In the genomic region with DNA sequence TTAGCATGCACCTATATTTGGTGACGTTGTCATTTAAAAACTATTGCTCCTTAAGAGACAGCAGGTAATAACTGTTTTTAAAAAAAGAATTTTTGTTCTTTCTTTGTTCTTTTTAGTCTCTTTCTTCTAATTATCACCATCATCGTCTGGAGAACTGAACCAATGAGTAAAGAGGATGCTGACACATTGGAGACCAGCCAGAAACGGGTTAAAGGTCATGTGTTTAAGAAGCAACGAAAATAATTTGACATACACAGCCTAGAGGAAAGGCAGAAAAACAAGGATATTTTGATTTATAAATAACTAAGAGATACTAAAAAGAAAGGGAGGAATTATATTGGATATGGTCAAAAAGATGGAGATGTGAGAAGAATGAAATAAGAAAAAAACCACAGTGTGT, we compare ENCODE assay signal across 27 cellular contexts.
"Had no signal": no experiment of that assay in that cellular context is flagged by ENCODE, and none has a peak within 500 bp of the region (broad histone marks: within the 10 kb centered on the region; RNA-seq: fewer than 3 reads in every experiment).

No MANE protein-coding gene starts in this region.

- FAIRE-seq: urothelium cell line had no signal

- DNase-seq: stimulated activated CD4-positive, alpha-beta T cell treated with anti-CD3 and anti-CD28 coated beads, Interleukin-2, amount 100 ng/mL, for 48 hours; stimulated activated CD4-positive, alpha-beta T cell treated with anti-CD3 and anti-CD28 coated beads, Interleukin-4, amount 100 ng/mL, for 1 hour; stimulated activated CD4-positive, alpha-beta T cell treated with anti-CD3 and anti-CD28 coated beads, Interleukin-4, amount 100 ng/mL, for 24 hours; stimulated activated CD4-positive, alpha-beta T cell treated with anti-CD3 and anti-CD28 coated beads, Interleukin-4, amount 100 ng/mL, for 4 hours; stimulated activated CD8-positive, alpha-beta memory T cell treated with anti-CD3 and anti-CD28 coated beads, Interleukin-4, amount 100 ng/mL, for 48 hours; stimulated activated naive B cell treated with anti-CD40 and anti-IgM and Interleukin-4, amounts not matched to agents 10 μg/mL and 1 μg/mL and 100 μg/mL, for 72 hours; stimulated activated naive CD4-positive, alpha-beta T cell; stimulated activated naive CD4-positive, alpha-beta T cell treated with Interleukin-2 at 50 U/mL for 16 hours; stimulated activated naive CD8-positive, alpha-beta T cell treated with anti-CD3 and anti-CD28 coated beads, Interleukin-15, amount 100 ng/mL, for 72 hours; stimulated activated naive CD8-positive, alpha-beta T cell treated with anti-CD3 and anti-CD28 coated beads, Interleukin-15, Interleukin-2, amounts not matched to agents 100 U/mL and 50 U/mL, for 24 hours; stomach; substantia nigra; testis; thyroid gland; tibial artery; transverse colon; trophoblast cell; upper lobe of left lung; upper lobe of right lung; uterus had no signal

- H3K4me3 ChIP-seq: stomach, suprapubic skin, testis, thoracic aorta, thyroid gland, tibial artery, tibial nerve, transverse colon, upper lobe of left lung, upper lobe of right lung, uterus, vagina had no signal

- H3K27me3 ChIP-seq: stomach, suprapubic skin, testis, thyroid gland, tibial artery, tibial nerve, transverse colon, upper lobe of left lung, upper lobe of right lung, uterus, vagina had no signal

- H3K36me3 ChIP-seq: stomach, suprapubic skin, thoracic aorta, thyroid gland, tibial artery, tibial nerve, transverse colon, upper lobe of left lung, upper lobe of right lung, uterus, vagina had no signal

- H3K4me1 ChIP-seq: transverse colon, upper lobe of left lung, upper lobe of right lung, uterus, vagina had no signal

- H3K9me3 ChIP-seq: stomach, suprapubic skin, testis, thoracic aorta, thyroid gland, tibial artery, tibial nerve, transverse colon, upper lobe of left lung, upper lobe of right lung, uterus, vagina had no signal

- H3K27ac ChIP-seq: stomach, suprapubic skin, testis, thoracic aorta, thyroid gland, tibial artery, tibial nerve, transverse colon, upper lobe of left lung, upper lobe of right lung, uterus, vagina had no signal

- ATAC-seq: stimulated activated effector memory CD8-positive, alpha-beta T cell treated with anti-CD3 and anti-CD28 coated beads, Interleukin-12 subunit alpha, Interleukin-12 subunit beta, amount 100 ng/mL, for 72 hours; stimulated activated memory B cell treated with anti-CD40 and anti-IgM and Interleukin-4, amounts not matched to agents 10 μg/mL and 1 μg/mL and 100 μg/mL, for 72 hours; stimulated activated naive B cell treated with anti-CD40 and anti-IgM and Interleukin-4, amounts not matched to agents 10 μg/mL and 1 μg/mL and 100 μg/mL, for 72 hours; stimulated activated naive CD8-positive, alpha-beta T cell treated with anti-CD3 and anti-CD28 coated beads, Interleukin-15, amount 100 ng/mL, for 72 hours; stimulated activated naive CD8-positive, alpha-beta T cell treated with anti-CD3 and anti-CD28 coated beads, Interleukin-15, Interleukin-2, amounts not matched to agents 100 U/mL and 50 U/mL, for 24 hours; upper lobe of right lung had no signal
